9 cellular contexts compared by ENCODE assay signal in the genomic region with DNA sequence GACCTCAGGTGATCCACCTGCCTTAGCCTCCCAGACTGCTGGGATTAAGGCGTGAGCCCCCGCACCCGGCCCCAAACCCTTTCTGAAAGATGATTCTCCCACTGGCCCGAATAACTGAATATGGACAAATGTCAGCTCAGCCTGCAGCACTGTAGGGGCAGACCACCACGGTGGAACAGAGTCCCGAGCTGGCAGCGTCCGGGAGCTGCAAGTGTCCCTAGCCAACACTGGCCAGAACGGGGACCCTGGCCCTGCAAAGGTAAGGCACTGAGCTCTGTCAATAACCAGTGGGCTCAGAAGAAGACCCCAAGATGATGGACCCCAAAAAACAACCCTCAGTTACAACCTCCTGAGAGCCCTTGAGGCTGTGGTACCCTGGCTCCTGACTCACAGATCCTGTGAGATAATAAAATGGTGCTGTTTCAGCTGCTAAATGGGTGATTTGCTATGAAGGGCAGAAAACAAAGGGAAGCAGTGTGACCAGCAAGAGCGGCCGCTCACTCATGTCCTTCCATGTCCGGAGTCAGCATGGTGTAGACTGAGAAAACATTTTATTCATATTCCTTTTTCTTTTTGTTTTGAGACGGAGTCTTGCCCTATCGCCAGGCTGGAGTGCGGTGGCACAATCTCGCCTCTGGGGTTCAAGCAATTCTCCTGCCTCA. TPM values are rescaled to one million over a fixed set of nuclear protein-coding genes. Genes with fewer than 3 reads are reported as not detected.
A peak's percentile ranks its signal among the peaks of the same experiment; 100 is the strongest.
DNase-seq lines count a peak whose midpoint lies in the region; ATAC-seq and TF ChIP-seq lines count a peak whose summit lies in the region.
"Had no signal": no experiment of that assay in that cellular context is flagged by ENCODE, and none has a peak within 500 bp of the region (broad histone marks: within the 10 kb centered on the region; RNA-seq: fewer than 3 reads in every experiment).

No MANE protein-coding gene starts in this region.

- no peak for TF ChIP-seq CTCF in ascending aorta (IDR thresholded peaks at IDR 0.05)

- H3K36me3 Mint-ChIP-seq in CD4-positive, alpha-beta memory T cell = peaks cover 10 to 35% of the 10 kb centered on the region in 2 donors
- peaks cover 0 to 16% (median 4%) of the 10 kb centered on the region in 5 donors for H3K36me3 Mint-ChIP-seq in naive thymus-derived CD4-positive, alpha-beta T cell

- CTCF ChIA-PET in CD4-positive, alpha-beta memory T cell (lab: Charles Lee; ENCODE audit: partially characterized antibody) = no interaction called here
- CTCF ChIA-PET in naive thymus-derived CD4-positive, alpha-beta T cell (lab: Charles Lee) = interaction anchor here (0.6 kb wide), 1 partner anchor 1054 kb away, joined by 3 read pairs; no protein-coding TSS in a partner anchor

- H3K27ac Mint-ChIP-seq in CD4-positive, alpha-beta memory T cell = peak overlapping the region; percentile 74 to 100 (median 99)
- H3K27ac Mint-ChIP-seq in naive thymus-derived CD4-positive, alpha-beta T cell = peak overlapping the region in 8 of 9 donors; percentile 67 to 100 (median 98)

- POLR2A ChIA-PET in CD4-positive, alpha-beta memory T cell (lab: Charles Lee; ENCODE audit: partially characterized antibody) = interaction anchor here (0.9 to 1.9 kb wide), 5 partner anchors 36 to 111 kb away, joined by 3 to 10 read pairs (median 3); partner anchors contain the start of gene TIMM13
- POLR2A ChIA-PET in naive thymus-derived CD4-positive, alpha-beta T cell (lab: Charles Lee) = interaction anchor here (1.0 to 2.4 kb wide), 8 partner anchors 24 to 294 kb away, joined by 3 to 7 read pairs (median 5); no protein-coding TSS in a partner anchor

- peak overlapping the region; percentile 54 to 100 (median 100) for H3K4me3 Mint-ChIP-seq in CD4-positive, alpha-beta memory T cell
- peak overlapping the region; percentile 94 to 100 (median 98) for H3K4me3 Mint-ChIP-seq in naive thymus-derived CD4-positive, alpha-beta T cell

- H3K36me3 ChIP-seq in CD4-positive, alpha-beta memory T cell (ENCODE audit: insufficient read depth, low read length) = peaks cover 6% of the 10 kb centered on the region
- peaks cover 10 to 26% of the 10 kb centered on the region in 2 donors for H3K36me3 ChIP-seq in ascending aorta
- peaks cover 0 to 45% (median 0%) of the 10 kb centered on the region in 3 experiments for H3K36me3 ChIP-seq in naive thymus-derived CD4-positive, alpha-beta T cell (ENCODE audit: control insufficient read depth in 2 of 3, insufficient read depth in 3 of 3, low read length in 3 of 3)

- H3K4me3 ChIP-seq in CD4-positive, alpha-beta memory T cell (ENCODE audit: low read length in 2 of 2) = no peak overlapping the region
- H3K4me3 ChIP-seq in Jurkat, Clone E6-1 (ENCODE audit: low read length) = peak overlapping the region; percentile 91
- peak overlapping the region; percentile 73 to 84 for H3K4me3 ChIP-seq in ascending aorta
- H3K4me3 ChIP-seq in naive thymus-derived CD4-positive, alpha-beta T cell (ENCODE audit: low read length) = peak overlapping the region; percentile 95

- intact Hi-C loops in CD4-positive, alpha-beta memory T cell (cut with micrococcal nuclease) = loop anchor here (5.0 kb wide), 2 partner anchors 35 to 55 kb away; no protein-coding TSS in a partner anchor
- intact Hi-C loops in ascending aorta (cut with DNase I) = no loop called here
- intact Hi-C loops in naive thymus-derived CD4-positive, alpha-beta T cell (cut with micrococcal nuclease) = no loop called here

- no peak for ATAC-seq in naive thymus-derived CD4-positive, alpha-beta T cell
- ATAC-seq in activated CD4-positive, CD25-positive, alpha-beta regulatory T cell treated with anti-CD3 and anti-CD28 coated beads, Interleukin-2, amount 50 U/mL, for 24 hours = no peak

- H3K9me3 Mint-ChIP-seq in CD4-positive, alpha-beta memory T cell = peaks cover 0 to 2% (median 0%) of the 10 kb centered on the region in 8 donors
- peaks cover 0 to 4% (median 0%) of the 10 kb centered on the region in 11 donors for H3K9me3 Mint-ChIP-seq in naive thymus-derived CD4-positive, alpha-beta T cell

- H3K9me3 ChIP-seq in CD4-positive, alpha-beta memory T cell (ENCODE audit: control insufficient read depth in 1 of 2, low read length in 2 of 2) = no peaks in the 10 kb centered on the region
- no peaks in the 10 kb centered on the region for H3K9me3 ChIP-seq in ascending aorta
- H3K9me3 ChIP-seq in naive thymus-derived CD4-positive, alpha-beta T cell (ENCODE audit: control insufficient read depth in 2 of 3, low read length in 3 of 3) = no peaks in the 10 kb centered on the region

- H3K27me3 Mint-ChIP-seq in CD4-positive, alpha-beta memory T cell = no peaks in the 10 kb centered on the region
- peaks cover 0 to 2% (median 0%) of the 10 kb centered on the region in 5 donors for H3K27me3 Mint-ChIP-seq in naive thymus-derived CD4-positive, alpha-beta T cell

- H3K27ac ChIP-seq in CD4-positive, alpha-beta memory T cell (ENCODE audit: low read depth, low read length) = peak overlapping the region; percentile 76
- H3K27ac ChIP-seq in ascending aorta = no peak overlapping the region
- H3K27ac ChIP-seq in naive thymus-derived CD4-positive, alpha-beta T cell (ENCODE audit: low read depth, low read length) = peak overlapping the region; percentile 93

- H3K4me1 ChIP-seq in CD4-positive, alpha-beta memory T cell (ENCODE audit: insufficient read depth, low read length) = peaks cover 42% of the 10 kb centered on the region
- peaks cover 2 to 28% of the 10 kb centered on the region in 2 donors for H3K4me1 ChIP-seq in ascending aorta
- peaks cover 10 to 31% of the 10 kb centered on the region in 2 donors for H3K4me1 ChIP-seq in naive thymus-derived CD4-positive, alpha-beta T cell (ENCODE audit: control insufficient read depth in 2 of 2, insufficient read depth in 2 of 2, low read length in 2 of 2)

- H3K27me3 ChIP-seq in CD4-positive, alpha-beta memory T cell (ENCODE audit: insufficient read depth, low read length) = no peaks in the 10 kb centered on the region
- no peaks in the 10 kb centered on the region for H3K27me3 ChIP-seq in ascending aorta
- H3K27me3 ChIP-seq in naive thymus-derived CD4-positive, alpha-beta T cell (ENCODE audit: control insufficient read depth in 2 of 2, insufficient read depth in 2 of 2, low read length in 2 of 2) = no peaks in the 10 kb centered on the region

- peaks cover 20 to 56% (median 43%) of the 10 kb centered on the region in 4 donors for H3K4me1 Mint-ChIP-seq in CD4-positive, alpha-beta memory T cell
- peaks cover 35 to 67% (median 53%) of the 10 kb centered on the region in 7 donors for H3K4me1 Mint-ChIP-seq in naive thymus-derived CD4-positive, alpha-beta T cell

- peak in 1 of 5 donors; percentile 24 for DNase-seq in CD4-positive, alpha-beta memory T cell
- DNase-seq in Jurkat, Clone E6-1 (ENCODE audit: low read depth, low spot score) = no peak
- DNase-seq in ascending aorta (ENCODE audit: low spot score in 2 of 2) = no peak
- no peak for DNase-seq in naive thymus-derived CD4-positive, alpha-beta T cell
- no peak for DNase-seq in RKO (ENCODE audit: low spot score)
- DNase-seq in NCI-H2029 (lab: John Stamatoyannopoulos, UW) = no peak
- no peak for DNase-seq in activated CD4-positive, alpha-beta T cell treated with anti-CD3 and anti-CD28 coated beads for 4 hours
- DNase-seq: GDM1 had no signal

RNA-seq across cellular contexts. Expression of gene LSM7, which starts 1.6 kb away (rescaled TPM):
- 100 to 1,000 TPM; 107 to 108 TPM for total RNA-seq in CD4-positive, alpha-beta memory T cell
- polyA plus RNA-seq in CD4-positive, alpha-beta memory T cell = 100 to 1,000 TPM; 165 to 171 TPM
- 369 TPM for polyA plus RNA-seq in Jurkat, Clone E6-1 (2012; ENCODE audit: insufficient read depth, insufficient read length)
- 31.4 TPM for total RNA-seq in ascending aorta
- 100 to 1,000 TPM in 3 of 5 experiments, 10 to 100 TPM in 2; 79.4 to 131 (median 102) TPM for total RNA-seq in naive thymus-derived CD4-positive, alpha-beta T cell
- polyA plus RNA-seq in naive thymus-derived CD4-positive, alpha-beta T cell = 100 to 1,000 TPM; 142 to 182 TPM

RNA-seq across cellular contexts. Expression of gene SPPL2B, which starts 1.7 kb away (rescaled TPM):
- total RNA-seq in CD4-positive, alpha-beta memory T cell = 10 to 100 TPM; 76.8 to 82.8 TPM
- 1 to 10 TPM; 6.2 to 9.4 TPM for polyA plus RNA-seq in CD4-positive, alpha-beta memory T cell
- 108 TPM for polyA plus RNA-seq in Jurkat, Clone E6-1 (2012; ENCODE audit: insufficient read depth, insufficient read length)
- total RNA-seq in ascending aorta = 95.7 TPM
- 100 to 1,000 TPM in 4 of 5 experiments, 10 to 100 TPM in 1; 92.2 to 150 (median 140) TPM for total RNA-seq in naive thymus-derived CD4-positive, alpha-beta T cell
- 10 to 100 TPM; 11.1 to 15.7 TPM for polyA plus RNA-seq in naive thymus-derived CD4-positive, alpha-beta T cell

RNA-seq across cellular contexts. Expression of gene LINGO3, which starts 18.9 kb away (rescaled TPM):
- total RNA-seq in CD4-positive, alpha-beta memory T cell = under 1 TPM; 0.73 to 0.75 TPM
- polyA plus RNA-seq in CD4-positive, alpha-beta memory T cell = 1 to 10 TPM in 1 of 2 donors, under 1 TPM in 1; 0.46 to 7.1 TPM
- polyA plus RNA-seq in Jurkat, Clone E6-1 (2012; ENCODE audit: insufficient read depth, insufficient read length) = not detected
- not detected for total RNA-seq in ascending aorta
- 1 to 10 TPM in 2 of 5 experiments, under 1 TPM in 3; 0.27 to 1.8 (median 0.72) TPM for total RNA-seq in naive thymus-derived CD4-positive, alpha-beta T cell
- 10 to 100 TPM in 1 of 2 donors, 1 to 10 TPM in 1; 3.6 to 12.9 TPM for polyA plus RNA-seq in naive thymus-derived CD4-positive, alpha-beta T cell

RNA-seq across cellular contexts. Expression of gene TMPRSS9, which starts 33.2 kb away (rescaled TPM):
- total RNA-seq in CD4-positive, alpha-beta memory T cell = not detected
- polyA plus RNA-seq in CD4-positive, alpha-beta memory T cell = not detected
- polyA plus RNA-seq in Jurkat, Clone E6-1 (2012; ENCODE audit: insufficient read depth, insufficient read length) = 0.33 TPM
- not detected for total RNA-seq in ascending aorta
- total RNA-seq in naive thymus-derived CD4-positive, alpha-beta T cell = not detected
- polyA plus RNA-seq in naive thymus-derived CD4-positive, alpha-beta T cell = not detected

RNA-seq across cellular contexts. Expression of gene PEAK3, which starts 44.9 kb away (rescaled TPM):
- under 1 TPM in 1 of 2 experiments, not detected in 1; 0.11 TPM for total RNA-seq in CD4-positive, alpha-beta memory T cell
- under 1 TPM; 0.07 TPM for polyA plus RNA-seq in CD4-positive, alpha-beta memory T cell
- polyA plus RNA-seq in Jurkat, Clone E6-1 (2012; ENCODE audit: insufficient read depth, insufficient read length) = not detected
- 4.7 TPM for total RNA-seq in ascending aorta
- 1 to 10 TPM in 1 of 5 experiments, under 1 TPM in 3, not detected in 1; 0.14 to 3.9 (median 0.45) TPM for total RNA-seq in naive thymus-derived CD4-positive, alpha-beta T cell
- polyA plus RNA-seq in naive thymus-derived CD4-positive, alpha-beta T cell = under 1 TPM; 0.14 to 0.44 TPM

Comparison
In these comparisons a context has a peak if more than half of its experiments do, and no peak if none do; other contexts are left out.
1. H3K27ac ChIP-seq: peak in CD4-positive, alpha-beta memory T cell (single experiment) and naive thymus-derived CD4-positive, alpha-beta T cell (single experiment); none in ascending aorta (0 of 2).
2. H3K4me3 ChIP-seq: peak in Jurkat, Clone E6-1 (single experiment), ascending aorta (2 of 2) and naive thymus-derived CD4-positive, alpha-beta T cell (single experiment); none in CD4-positive, alpha-beta memory T cell (0 of 2).